ENCODE assay signal across 8 cellular contexts in genomic region chr9:107158321-107158720, GRCh38.
DNase-seq lines count a peak whose midpoint lies in the region; ATAC-seq and TF ChIP-seq lines count a peak whose summit lies in the region.

No MANE protein-coding gene starts in this region.

- peak in 3 of 6 experiments; percentile 34 to 36 (median 36) for TF ChIP-seq CTCF in Peyer's patch (IDR thresholded peaks at IDR 0.05)
- TF ChIP-seq CTCF in prostate gland (IDR thresholded peaks at IDR 0.05): peak in 1 of 4 experiments; percentile 28

- no peaks in the 10 kb centered on the region for H3K4me1 ChIP-seq in Peyer's patch
- no peaks in the 10 kb centered on the region for H3K4me1 ChIP-seq in prostate gland (replicated peaks)

- WGBS in prostate gland: 14% methylated on average over 2 of the region's 2 CpGs

- intact Hi-C loops in prostate gland (cut with DNase I): no loop called here
- intact Hi-C loops in activated T-helper 1 cell treated with anti-CD3 and anti-CD28 coated beads, Interleukin-12 subunit alpha, Interleukin-12 subunit beta, Interleukin-2, Interleukin-4 antibody, amounts not matched to agents 30 ng/mL and 10 ng/mL and 1 ng/mL, durations not matched to agents 14 hours and 24 hours and 36 hours (cut with micrococcal nuclease): loop anchor here (5.0 kb wide), 1 partner anchor 184 kb away; no protein-coding TSS in a partner anchor

- no peaks in the 10 kb centered on the region for H3K4me1 Mint-ChIP-seq in stimulated activated effector memory CD8-positive, alpha-beta T cell treated with anti-CD3 and anti-CD28 coated beads, Interleukin-12 subunit alpha, Interleukin-12 subunit beta, amount 100 ng/mL, for 72 hours
- no peaks in the 10 kb centered on the region for H3K4me1 Mint-ChIP-seq in activated T-helper 1 cell treated with anti-CD3 and anti-CD28 coated beads, Interleukin-12 subunit alpha, Interleukin-12 subunit beta, Interleukin-2, Interleukin-4 antibody, amounts not matched to agents 30 ng/mL and 10 ng/mL and 1 ng/mL, durations not matched to agents 14 hours and 24 hours and 36 hours (ENCODE audit: low read depth)

- peaks cover 3% of the 10 kb centered on the region for H3K27me3 Mint-ChIP-seq in activated T-helper 1 cell treated with anti-CD3 and anti-CD28 coated beads, Interleukin-12 subunit alpha, Interleukin-12 subunit beta, Interleukin-2, Interleukin-4 antibody, amounts not matched to agents 30 ng/mL and 10 ng/mL and 1 ng/mL, durations not matched to agents 14 hours and 24 hours and 36 hours (ENCODE audit: insufficient read depth)

- peak; percentile 23 for DNase-seq in G401 (ENCODE audit: low spot score)
- peak; percentile 56 for DNase-seq in H7
- DNase-seq in NCI-H524 treated with DMSO at 0.1 percent for 48 hours (lab: John Stamatoyannopoulos, UW): peak; percentile 58
- peak; percentile 49 for DNase-seq in fibroblast of peridontal ligament (ENCODE audit: extremely low read depth)
- no peak for DNase-seq in stimulated activated effector memory CD8-positive, alpha-beta T cell treated with anti-CD3 and anti-CD28 coated beads, Interleukin-12 subunit alpha, Interleukin-12 subunit beta, amount 100 ng/mL, for 72 hours (ENCODE audit: low spot score in 2 of 2)
- DNase-seq in Peyer's patch: no peak
- no peak for DNase-seq in prostate gland (ENCODE audit: low spot score)
- DNase-seq in activated T-helper 1 cell treated with anti-CD3 and anti-CD28 coated beads, Interleukin-12 subunit alpha, Interleukin-12 subunit beta, Interleukin-2, Interleukin-4 antibody, amounts not matched to agents 30 ng/mL and 10 ng/mL and 1 ng/mL, durations not matched to agents 14 hours and 24 hours and 36 hours (ENCODE audit: low spot score): no peak

- no peaks in the 10 kb centered on the region for H3K9me3 Mint-ChIP-seq in stimulated activated effector memory CD8-positive, alpha-beta T cell treated with anti-CD3 and anti-CD28 coated beads, Interleukin-12 subunit alpha, Interleukin-12 subunit beta, amount 100 ng/mL, for 72 hours
- H3K9me3 Mint-ChIP-seq in activated T-helper 1 cell treated with anti-CD3 and anti-CD28 coated beads, Interleukin-12 subunit alpha, Interleukin-12 subunit beta, Interleukin-2, Interleukin-4 antibody, amounts not matched to agents 30 ng/mL and 10 ng/mL and 1 ng/mL, durations not matched to agents 14 hours and 24 hours and 36 hours: no peaks in the 10 kb centered on the region

- peak; percentile 50 for ATAC-seq in stimulated activated effector memory CD8-positive, alpha-beta T cell treated with anti-CD3 and anti-CD28 coated beads, Interleukin-12 subunit alpha, Interleukin-12 subunit beta, amount 100 ng/mL, for 72 hours

- H3K27me3 ChIP-seq in H7 (ENCODE audit: control insufficient read depth, insufficient read depth, low read length): no peaks in the 10 kb centered on the region; the same call in 1 of the 2 replicates
- H3K27me3 ChIP-seq in Peyer's patch: no peaks in the 10 kb centered on the region
- no peaks in the 10 kb centered on the region for H3K27me3 ChIP-seq in prostate gland (replicated peaks; ENCODE audit: insufficient read depth)

- H3K4me3 Mint-ChIP-seq in stimulated activated effector memory CD8-positive, alpha-beta T cell treated with anti-CD3 and anti-CD28 coated beads, Interleukin-12 subunit alpha, Interleukin-12 subunit beta, amount 100 ng/mL, for 72 hours: no peak overlapping the region
- H3K4me3 Mint-ChIP-seq in activated T-helper 1 cell treated with anti-CD3 and anti-CD28 coated beads, Interleukin-12 subunit alpha, Interleukin-12 subunit beta, Interleukin-2, Interleukin-4 antibody, amounts not matched to agents 30 ng/mL and 10 ng/mL and 1 ng/mL, durations not matched to agents 14 hours and 24 hours and 36 hours: no peak overlapping the region

- H3K9me3 ChIP-seq in Peyer's patch: no peaks in the 10 kb centered on the region
- no peaks in the 10 kb centered on the region for H3K9me3 ChIP-seq in prostate gland

- H3K36me3 ChIP-seq in H7 (replicated peaks; ENCODE audit: control insufficient read depth, insufficient read depth, low read length) (no peaks in the 10 kb centered on the region), Peyer's patch (no peaks in the 10 kb centered on the region), prostate gland (no peaks in the 10 kb centered on the region)

- H3K36me3 Mint-ChIP-seq in stimulated activated effector memory CD8-positive, alpha-beta T cell treated with anti-CD3 and anti-CD28 coated beads, Interleukin-12 subunit alpha, Interleukin-12 subunit beta, amount 100 ng/mL, for 72 hours: no peaks in the 10 kb centered on the region
- no peaks in the 10 kb centered on the region for H3K36me3 Mint-ChIP-seq in activated T-helper 1 cell treated with anti-CD3 and anti-CD28 coated beads, Interleukin-12 subunit alpha, Interleukin-12 subunit beta, Interleukin-2, Interleukin-4 antibody, amounts not matched to agents 30 ng/mL and 10 ng/mL and 1 ng/mL, durations not matched to agents 14 hours and 24 hours and 36 hours (ENCODE audit: low read depth)

- H3K27ac Mint-ChIP-seq in stimulated activated effector memory CD8-positive, alpha-beta T cell treated with anti-CD3 and anti-CD28 coated beads, Interleukin-12 subunit alpha, Interleukin-12 subunit beta, amount 100 ng/mL, for 72 hours: no peak overlapping the region
- no peak overlapping the region for H3K27ac Mint-ChIP-seq in activated T-helper 1 cell treated with anti-CD3 and anti-CD28 coated beads, Interleukin-12 subunit alpha, Interleukin-12 subunit beta, Interleukin-2, Interleukin-4 antibody, amounts not matched to agents 30 ng/mL and 10 ng/mL and 1 ng/mL, durations not matched to agents 14 hours and 24 hours and 36 hours

- in situ Hi-C loops in G401 (cut with HindIII; ENCODE audit: low sequenced_read_pairs): no loop called here

- TF ChIP-seq POLR2A in Peyer's patch (IDR thresholded peaks at IDR 0.05): no peak
- TF ChIP-seq POLR2A in prostate gland (IDR thresholded peaks at IDR 0.05): no peak

- H3K27ac ChIP-seq in Peyer's patch (no peak overlapping the region), prostate gland (no peak overlapping the region)

- H3K4me3 ChIP-seq in H7 (ENCODE audit: insufficient read depth, low read depth, low read length): no peak overlapping the region
- no peak overlapping the region for H3K4me3 ChIP-seq in Peyer's patch
- no peak overlapping the region for H3K4me3 ChIP-seq in prostate gland

Comparison
In these comparisons a context has a peak if more than half of its experiments do, and no peak if none do; other contexts are left out.
1. DNase-seq: peak in G401 (single experiment), H7 (single experiment), NCI-H524 treated with DMSO at 0.1 percent for 48 hours (single experiment) and fibroblast of peridontal ligament (single experiment); none in stimulated activated effector memory CD8-positive, alpha-beta T cell treated with anti-CD3 and anti-CD28 coated beads, Interleukin-12 subunit alpha, Interleukin-12 subunit beta, amount 100 ng/mL, for 72 hours (0 of 2), Peyer's patch (0 of 3), prostate gland (single experiment) and activated T-helper 1 cell treated with anti-CD3 and anti-CD28 coated beads, Interleukin-12 subunit alpha, Interleukin-12 subunit beta, Interleukin-2, Interleukin-4 antibody, amounts not matched to agents 30 ng/mL and 10 ng/mL and 1 ng/mL, durations not matched to agents 14 hours and 24 hours and 36 hours (single experiment).